6 cellular contexts compared by ENCODE assay signal in genomic region chr1:16511926-16512325, GRCh38. TPM values are rescaled to one million over a fixed set of nuclear protein-coding genes. Genes with fewer than 3 reads are reported as not detected.
"Had no signal": no experiment of that assay in that cellular context is flagged by ENCODE, and none has a peak within 500 bp of the region (broad histone marks: within the 10 kb centered on the region; RNA-seq: fewer than 3 reads in every experiment).

No MANE protein-coding gene starts in this region.

RNA-seq across cellular contexts. Expression of gene RNU1-1, which starts 2.2 kb away (rescaled TPM):
- total RNA-seq: fibroblast of villous mesenchyme had no signal
- polyA plus RNA-seq: esophagus, fibroblast of lung, foreskin keratinocyte, heart left ventricle, heart right ventricle had no signal
